ENCODE assay signal across 11 cellular contexts in genomic region chr2:88545118-88545517, GRCh38.
DNase-seq lines count a peak whose midpoint lies in the region; ATAC-seq, FAIRE-seq and TF ChIP-seq lines count a peak whose summit lies in the region.
"Had no signal": no experiment of that assay in that cellular context is flagged by ENCODE, and none has a peak within 500 bp of the region (broad histone marks: within the 10 kb centered on the region; RNA-seq: fewer than 3 reads in every experiment).

No MANE protein-coding gene starts in this region.

- peak; percentile 74 for DNase-seq in ELR (ENCODE audit: low read depth)
- DNase-seq in HTR-8/SVneo (ENCODE audit: insufficient read length, low spot score) = peak; percentile 50
- DNase-seq in iPS-NIHi11 (ENCODE audit: low spot score) = peak; percentile 85
- DNase-seq in NCI-H1092 (lab: John Stamatoyannopoulos, UW) = no peak
- DNase-seq in Peyer's patch = no peak
- DNase-seq in NCI-H1436 (lab: John Stamatoyannopoulos, UW) = no peak
- no peak for DNase-seq in hepatocyte (ENCODE audit: low spot score)
- DNase-seq: colonic mucosa, left ventricle myocardium inferior, NCI-H510A had no signal

- H3K4me3 ChIP-seq in Peyer's patch (no peak overlapping the region), hepatocyte (no peak overlapping the region)
- H3K4me3 ChIP-seq: colonic mucosa, left ventricle myocardium inferior had no signal

- WGBS in hepatocyte (ENCODE audit: low lambda C conversion rate, missing lambda C conversion rate) = 86% methylated on average over 5 of the region's 5 CpGs

- H4K20me1 ChIP-seq in hepatocyte (ENCODE audit: insufficient read depth, poor library complexity, severe bottlenecking) = no peaks in the 10 kb centered on the region

- ATAC-seq in SK-N-SH treated with all-trans-retinoic acid at 6 μM for 48 hours = peak; percentile 87

- H3K36me3 ChIP-seq in Peyer's patch (no peaks in the 10 kb centered on the region), hepatocyte (replicated peaks; ENCODE audit: insufficient read depth, low read depth) (no peaks in the 10 kb centered on the region)
- H3K36me3 ChIP-seq: colonic mucosa, left ventricle myocardium inferior had no signal

- TF ChIP-seq POLR2A in Peyer's patch (IDR thresholded peaks at IDR 0.05) = no peak

- H3K4me2 ChIP-seq in hepatocyte = no peak overlapping the region

- no peak overlapping the region for H2AFZ ChIP-seq in hepatocyte

- no peaks in the 10 kb centered on the region for H3K79me2 ChIP-seq in hepatocyte

- H3K27me3 ChIP-seq in Peyer's patch (no peaks in the 10 kb centered on the region), hepatocyte (peaks cover 13% of the 10 kb centered on the region)

- H3K9me3 ChIP-seq in Peyer's patch = no peaks in the 10 kb centered on the region
- no peaks in the 10 kb centered on the region for H3K9me3 ChIP-seq in hepatocyte (ENCODE audit: low read depth)
- H3K9me3 ChIP-seq: colonic mucosa had no signal

- no peak for FAIRE-seq in HTR-8/SVneo (lab: Jason Lieb, UNC)

- TF ChIP-seq CTCF in Peyer's patch (IDR thresholded peaks at IDR 0.05) (no peak), hepatocyte (IDR thresholded peaks at IDR 0.05; ENCODE audit: poor library complexity) (no peak)

- H3K9me2 ChIP-seq in hepatocyte (replicated peaks; ENCODE audit: insufficient read depth) = no peaks in the 10 kb centered on the region

- H3K4me1 ChIP-seq in Peyer's patch (no peaks in the 10 kb centered on the region), hepatocyte (ENCODE audit: insufficient read depth) (no peaks in the 10 kb centered on the region)
- H3K4me1 ChIP-seq: colonic mucosa had no signal

- H3K27ac ChIP-seq in Peyer's patch (no peak overlapping the region), hepatocyte (no peak overlapping the region)
- H3K27ac ChIP-seq: colonic mucosa, left ventricle myocardium inferior had no signal

TF ChIP-seq in SK-N-SH treated with all-trans-retinoic acid at 6 μM for 48 hours, 23 proteins besides CTCF, POLR2A, EP300 and RAD21:
- TF ChIP-seq BACH2 (CRISPR knock-in tag; IDR thresholded peaks at IDR 0.05; ENCODE audit: borderline replicate concordance) (no peak), CSRNP3 (CRISPR knock-in tag; IDR thresholded peaks at IDR 0.05) (no peak), TCF4 (CRISPR knock-in tag; IDR thresholded peaks at IDR 0.05; ENCODE audit: borderline replicate concordance) (no peak), PPARA (CRISPR knock-in tag; IDR thresholded peaks at IDR 0.05; ENCODE audit: borderline replicate concordance) (no peak), CSDC2 (CRISPR knock-in tag; IDR thresholded peaks at IDR 0.05) (no peak), POU6F1 (CRISPR knock-in tag; IDR thresholded peaks at IDR 0.05; ENCODE audit: borderline replicate concordance, low read depth) (no peak), PATZ1 (CRISPR knock-in tag; IDR thresholded peaks at IDR 0.05; ENCODE audit: borderline replicate concordance) (no peak), TSHZ2 (CRISPR knock-in tag; IDR thresholded peaks at IDR 0.05) (no peak), OSR1 (CRISPR knock-in tag; IDR thresholded peaks at IDR 0.05) (no peak), ZNF565 (CRISPR knock-in tag; conservative IDR thresholded peaks at IDR 0.05; ENCODE audit: low read depth) (no peak), ARNTL (CRISPR knock-in tag; IDR thresholded peaks at IDR 0.05; ENCODE audit: borderline replicate concordance, low read depth) (no peak), ZFP3 (CRISPR knock-in tag; IDR thresholded peaks at IDR 0.05) (no peak)

Comparison
In these comparisons a context has a peak if more than half of its experiments do, and no peak if none do; other contexts are left out.
1. DNase-seq: peak in ELR (single experiment), HTR-8/SVneo (single experiment) and iPS-NIHi11 (single experiment); none in NCI-H1092 (single experiment), Peyer's patch (0 of 3), NCI-H1436 (single experiment) and hepatocyte (single experiment).